ENCODE assay signal across 24 cellular contexts in genomic region chr6:89539779-89540178, GRCh38.
DNase-seq lines count a peak whose midpoint lies in the region; ATAC-seq and TF ChIP-seq lines count a peak whose summit lies in the region.
"Had no signal": no experiment of that assay in that cellular context is flagged by ENCODE, and none has a peak within 500 bp of the region (broad histone marks: within the 10 kb centered on the region; RNA-seq: fewer than 3 reads in every experiment).

No MANE protein-coding gene starts in this region.

- no peak overlapping the region for H3K27ac ChIP-seq in HEK293 (ENCODE audit: extremely low read depth, low read depth, low read length)
- H3K27ac ChIP-seq: BLaER1 had no signal

- H3K36me3 ChIP-seq in HEK293 (ENCODE audit: control insufficient read depth in 2 of 2, insufficient read depth in 1 of 2, low read length in 2 of 2) = no peaks in the 10 kb centered on the region
- H3K36me3 ChIP-seq: BE2C, BLaER1 had no signal

- POLR2A ChIA-PET in HEK293 (lab: Yijun Ruan, JAX) = no interaction called here

- DNase-seq in NCI-H748 (lab: John Stamatoyannopoulos, UW; ENCODE audit: unreplicated experiment) (peak; percentile 46), NCI-H748 treated with DMSO at 0.1 percent for 48 hours (lab: John Stamatoyannopoulos, UW) (no peak), NCI-H69 (lab: John Stamatoyannopoulos, UW) (peak; percentile 43), RKO (ENCODE audit: low spot score) (no peak)
- no peak for DNase-seq in stimulated activated naive CD8-positive, alpha-beta T cell treated with anti-CD3 and anti-CD28 coated beads, Interleukin-15, Interleukin-2, amounts not matched to agents 100 U/mL and 50 U/mL, for 24 hours
- DNase-seq: 8988T; ACHN; BE2C; C1 segment of cervical spinal cord; CD4-positive, alpha-beta memory T cell; CD4-positive, CD25-positive, alpha-beta regulatory T cell; CD8-positive, alpha-beta memory T cell; COR-L47; DMS 273 treated with DMSO at 0.1 percent for 48 hours; DMS153; DMS53; DMS79; DND-41; EL; GDM1 had no signal

- ATAC-seq in SK-N-SH treated with all-trans-retinoic acid at 6 μM for 48 hours = no peak
- ATAC-seq in stimulated activated naive CD8-positive, alpha-beta T cell treated with anti-CD3 and anti-CD28 coated beads, Interleukin-15, Interleukin-2, amounts not matched to agents 100 U/mL and 50 U/mL, for 24 hours = no peak
- ATAC-seq: GM12878 had no signal

- no peak overlapping the region for H3K4me3 ChIP-seq in HEK293 (ENCODE audit: low read depth, low read length)
- H3K4me3 ChIP-seq: BLaER1, GM12878 had no signal

- H3K4me1 ChIP-seq in HEK293 (ENCODE audit: control insufficient read depth, insufficient read depth, low read length) = no peaks in the 10 kb centered on the region
- H3K4me1 ChIP-seq: BE2C, BLaER1 had no signal

- CTCF ChIA-PET in HEK293 (lab: Yijun Ruan, JAX) = interaction anchor here (0.8 kb wide), 1 partner anchor 759 kb away, joined by 3 read pairs; no protein-coding TSS in a partner anchor

- H3K9me3 ChIP-seq in HEK293 (ENCODE audit: control insufficient read depth, insufficient read depth, low read depth, low read length) = no peaks in the 10 kb centered on the region
- H3K9me3 ChIP-seq: BE2C, BLaER1 had no signal

- no peak for TF ChIP-seq CTCF in HEK293 (tag by site-specific recombination; IDR thresholded peaks at IDR 0.05)

TF ChIP-seq in HEK293, 187 proteins besides CTCF, POLR2A, EP300 and RAD21:
- TF ChIP-seq KLF16 (tag by site-specific recombination; IDR thresholded peaks at IDR 0.05) = no peak
- TF ChIP-seq, protein P1, sequence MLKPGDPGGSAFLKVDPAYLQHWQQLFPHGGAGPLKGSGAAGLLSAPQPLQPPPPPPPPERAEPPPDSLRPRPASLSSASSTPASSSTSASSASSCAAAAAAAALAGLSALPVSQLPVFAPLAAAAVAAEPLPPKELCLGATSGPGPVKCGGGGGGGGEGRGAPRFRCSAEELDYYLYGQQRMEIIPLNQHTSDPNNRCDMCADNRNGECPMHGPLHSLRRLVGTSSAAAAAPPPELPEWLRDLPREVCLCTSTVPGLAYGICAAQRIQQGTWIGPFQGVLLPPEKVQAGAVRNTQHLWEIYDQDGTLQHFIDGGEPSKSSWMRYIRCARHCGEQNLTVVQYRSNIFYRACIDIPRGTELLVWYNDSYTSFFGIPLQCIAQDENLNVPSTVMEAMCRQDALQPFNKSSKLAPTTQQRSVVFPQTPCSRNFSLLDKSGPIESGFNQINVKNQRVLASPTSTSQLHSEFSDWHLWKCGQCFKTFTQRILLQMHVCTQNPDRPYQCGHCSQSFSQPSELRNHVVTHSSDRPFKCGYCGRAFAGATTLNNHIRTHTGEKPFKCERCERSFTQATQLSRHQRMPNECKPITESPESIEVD (tag by site-specific recombination; IDR thresholded peaks at IDR 0.05) = peak; percentile 60
- 0 out of 2 replicates have a peak, but pooled peaks have one; percentile 13 for TF ChIP-seq SCRT2 (tag by site-specific recombination; IDR thresholded peaks at IDR 0.05)
- TF ChIP-seq OSR2 (tag by site-specific recombination; IDR thresholded peaks at IDR 0.05) = peak; percentile 48; the same call in 1 of the 2 replicates

TF ChIP-seq in SK-N-SH treated with all-trans-retinoic acid at 6 μM for 48 hours, 23 proteins besides CTCF, POLR2A, EP300 and RAD21:
- no peak for TF ChIP-seq ZNF70 (CRISPR knock-in tag; IDR thresholded peaks at IDR 0.05)
- peak; percentile 54; the same call in 1 of the 2 replicates for TF ChIP-seq TSHZ2 (CRISPR knock-in tag; IDR thresholded peaks at IDR 0.05)
- peak; percentile 88 for TF ChIP-seq TCF4 (CRISPR knock-in tag; IDR thresholded peaks at IDR 0.05; ENCODE audit: borderline replicate concordance)

Comparison
In these comparisons a context has a peak if more than half of its experiments do, and no peak if none do; other contexts are left out.
1. DNase-seq: peak in NCI-H748 (single experiment) and NCI-H69 (single experiment); none in NCI-H748 treated with DMSO at 0.1 percent for 48 hours (single experiment), stimulated activated naive CD8-positive, alpha-beta T cell treated with anti-CD3 and anti-CD28 coated beads, Interleukin-15, Interleukin-2, amounts not matched to agents 100 U/mL and 50 U/mL, for 24 hours (single experiment) and RKO (single experiment).